13 cellular contexts compared by ENCODE assay signal in the genomic region with DNA sequence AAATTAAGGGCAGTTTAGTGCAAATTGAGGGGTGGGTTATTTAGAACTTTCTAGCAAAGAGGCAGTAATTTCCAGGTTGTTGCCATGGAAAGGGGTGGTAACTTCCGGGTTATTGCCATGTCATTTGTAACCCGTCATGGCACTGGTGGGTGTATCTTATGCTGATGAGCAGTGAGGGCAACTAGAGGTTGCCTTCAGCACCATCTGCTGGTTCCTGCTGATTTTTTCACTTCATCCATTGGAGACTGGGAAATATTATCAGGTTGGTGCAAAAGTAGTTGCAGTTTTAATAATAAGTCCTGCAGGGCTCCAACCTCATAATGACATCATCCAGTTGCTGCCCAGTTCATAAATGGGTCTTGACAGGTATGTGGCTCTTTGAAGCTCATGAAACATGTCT. TPM values are rescaled to one million over a fixed set of nuclear protein-coding genes. Genes with fewer than 3 reads are reported as not detected.
DNase-seq lines count a peak whose midpoint lies in the region; FAIRE-seq and TF ChIP-seq lines count a peak whose summit lies in the region.
"Had no signal": no experiment of that assay in that cellular context is flagged by ENCODE, and none has a peak within 500 bp of the region (broad histone marks: within the 10 kb centered on the region; RNA-seq: fewer than 3 reads in every experiment).

No MANE protein-coding gene starts in this region.

- no peaks in the 10 kb centered on the region for H3K9me2 ChIP-seq in DOHH2 (replicated peaks; ENCODE audit: control insufficient read depth, low read length)

- intact Hi-C loops in kidney (cut with DNase I): no loop called here

- no peak overlapping the region for H3K9ac ChIP-seq in kidney (ENCODE audit: low read length in 2 of 2)

- DNase-seq in KBM-7 (peak; percentile 13), SW480 (ENCODE audit: low spot score) (peak; percentile 53), kidney (no peak), SW 1271 (lab: John Stamatoyannopoulos, UW) (no peak), NCI-H2227 treated with DMSO at 0.1 percent for 48 hours (lab: John Stamatoyannopoulos, UW) (no peak), iPS-NIHi11 (ENCODE audit: low spot score) (no peak)
- no peak for DNase-seq in activated T-cell treated with anti-CD3 and anti-CD28 coated beads, Interleukin-2, amount 50 U/mL, for 1 hour
- DNase-seq: CD8-positive, alpha-beta T cell; kidney glomerular epithelial cell; stimulated activated CD4-positive, alpha-beta T cell treated with anti-CD3 and anti-CD28 coated beads, Interleukin-2, amount 100 ng/mL, for 48 hours had no signal

- H3F3A ChIP-seq in DOHH2 (ENCODE audit: control insufficient read depth, insufficient read depth): peaks cover 8% of the 10 kb centered on the region

- no peaks in the 10 kb centered on the region for H3K79me2 ChIP-seq in DOHH2 (ENCODE audit: control insufficient read depth, low read length)

- H4K20me1 ChIP-seq in DOHH2 (ENCODE audit: control insufficient read depth, insufficient read depth, low read depth, low read length): no peaks in the 10 kb centered on the region

- peaks cover 6% of the 10 kb centered on the region for H3K27me3 ChIP-seq in DOHH2 (ENCODE audit: control insufficient read depth, low read length)

- H3K36me3 ChIP-seq in DOHH2 (ENCODE audit: control insufficient read depth, low read length) (no peaks in the 10 kb centered on the region), kidney (ENCODE audit: control insufficient read depth in 1 of 2, insufficient read depth in 2 of 2, low read length in 2 of 2) (no peaks in the 10 kb centered on the region)
- H3K36me3 ChIP-seq: esophagus muscularis mucosa had no signal

- TF ChIP-seq CTCF in DOHH2 (IDR thresholded peaks at IDR 0.05; ENCODE audit: low read depth, low read length, poor library complexity, severe bottlenecking): peak; percentile 64
- peak; percentile 2 for TF ChIP-seq CTCF in kidney (IDR thresholded peaks at IDR 0.05; ENCODE audit: borderline replicate concordance, extremely low read depth, insufficient read depth)

- H3K9me3 ChIP-seq in DOHH2 (ENCODE audit: control insufficient read depth, insufficient read depth, low read length) (no peaks in the 10 kb centered on the region), kidney (ENCODE audit: control insufficient read depth in 1 of 2, low read length in 2 of 2) (no peaks in the 10 kb centered on the region)

- no peak overlapping the region for H3K4me2 ChIP-seq in DOHH2 (ENCODE audit: low read length)

- H3K4me1 ChIP-seq in DOHH2 (ENCODE audit: control insufficient read depth, low read length) (peaks cover 46% of the 10 kb centered on the region), kidney (ENCODE audit: control insufficient read depth in 1 of 2, insufficient read depth in 1 of 2, low read depth in 1 of 2, low read length in 2 of 2) (no peaks in the 10 kb centered on the region)
- H3K4me1 ChIP-seq: esophagus muscularis mucosa had no signal

- H3K27ac ChIP-seq in DOHH2 (ENCODE audit: low read depth, low read length) (no peak overlapping the region), kidney (ENCODE audit: low read depth in 2 of 2, low read length in 2 of 2) (no peak overlapping the region)
- H3K27ac ChIP-seq: esophagus muscularis mucosa had no signal

- in situ Hi-C loops in KBM-7 (cut with MboI; ENCODE audit: low pct_unique_long_range_greater_than_20kb, low sequenced_read_pairs): no loop called here

- FAIRE-seq in kidney (lab: Jason Lieb, UNC): no peak
- FAIRE-seq: astrocyte had no signal

- H3K4me3 ChIP-seq in DOHH2 (ENCODE audit: low read length) (no peak overlapping the region), kidney (ENCODE audit: low read length in 2 of 2) (no peak overlapping the region)
- H3K4me3 ChIP-seq: esophagus muscularis mucosa had no signal

RNA-seq across cellular contexts. Expression of gene SERPINA4, which starts 24.4 kb away (rescaled TPM):
- total RNA-seq in kidney: 6.1 TPM
- 28.3 TPM for polyA plus RNA-seq in kidney (ENCODE audit: insufficient read depth, low read depth, low replicate concordance)
- total RNA-seq: astrocyte; CD8-positive, alpha-beta T cell; esophagus muscularis mucosa had no signal

RNA-seq across cellular contexts. Expression of gene SERPINA12, which starts 27.6 kb away (rescaled TPM):
- total RNA-seq in kidney: not detected
- polyA plus RNA-seq in kidney (ENCODE audit: insufficient read depth, low read depth, low replicate concordance): not detected
- total RNA-seq: astrocyte; CD8-positive, alpha-beta T cell; esophagus muscularis mucosa had no signal

RNA-seq across cellular contexts. Expression of gene SERPINA5, which starts 44.4 kb away (rescaled TPM):
- 85.1 TPM for total RNA-seq in kidney
- 522 TPM for polyA plus RNA-seq in kidney (ENCODE audit: insufficient read depth, low read depth, low replicate concordance)
- total RNA-seq: CD8-positive, alpha-beta T cell had no signal

Comparison
In these comparisons a context has a peak if more than half of its experiments do, and no peak if none do; other contexts are left out.
1. DNase-seq: peak in KBM-7 (single experiment) and SW480 (single experiment); none in kidney (single experiment), SW 1271 (0 of 2), NCI-H2227 treated with DMSO at 0.1 percent for 48 hours (single experiment), activated T-cell treated with anti-CD3 and anti-CD28 coated beads, Interleukin-2, amount 50 U/mL, for 1 hour (single experiment) and iPS-NIHi11 (single experiment).